Comparison of ENCODE assay signal across 17 cellular contexts in genomic region chr13:109196896-109197295, GRCh38.
DNase-seq lines count a peak whose midpoint lies in the region; ATAC-seq and TF ChIP-seq lines count a peak whose summit lies in the region.
"Had no signal": no experiment of that assay in that cellular context is flagged by ENCODE, and none has a peak within 500 bp of the region (broad histone marks: within the 10 kb centered on the region; RNA-seq: fewer than 3 reads in every experiment).

No MANE protein-coding gene starts in this region.

- peak; percentile 73 for DNase-seq in GM23338 (ENCODE audit: low spot score)
- no peak for DNase-seq in PC-9
- DNase-seq in fibroblast of mammary gland (ENCODE audit: low read depth) = no peak
- peak; percentile 17 for DNase-seq in testis
- no peak for DNase-seq in cardiac septum (ENCODE audit: low spot score)
- no peak for DNase-seq in MM.1S
- no peak for DNase-seq in effector memory CD4-positive, alpha-beta T cell
- DNase-seq: activated T-cell treated with anti-CD3 and anti-CD28 coated beads, Interleukin-2, amount 50 U/mL, for 72 hours; CD8-positive, alpha-beta memory T cell; GF-D8; left lung; naive B cell; NCI-H1694; thyroid gland had no signal

- no peak overlapping the region for H3K27ac ChIP-seq in GM23338 (ENCODE audit: low read depth)
- no peak overlapping the region for H3K27ac ChIP-seq in PC-9
- no peak overlapping the region for H3K27ac ChIP-seq in testis
- H3K27ac ChIP-seq in MM.1S (ENCODE audit: low read length) = no peak overlapping the region
- no peak overlapping the region for H3K27ac ChIP-seq in effector memory CD4-positive, alpha-beta T cell (ENCODE audit: insufficient read depth, low read length, poor library complexity, severe bottlenecking)
- H3K27ac ChIP-seq: left lung, thyroid gland had no signal

- no peak overlapping the region for H3K9ac ChIP-seq in MM.1S (ENCODE audit: low read length)

- peaks cover 46% of the 10 kb centered on the region for H3K4me1 Mint-ChIP-seq in GM23338
- H3K4me1 Mint-ChIP-seq: CD8-positive, alpha-beta memory T cell; IgD-negative memory B cell; naive B cell had no signal

- WGBS in testis, 2 donors = 63 to 70% methylated on average over 6 of the region's 6 CpGs

- H4K20me1 ChIP-seq in GM23338 (replicated peaks; ENCODE audit: insufficient read depth) (no peaks in the 10 kb centered on the region), PC-9 (ENCODE audit: insufficient read depth) (no peaks in the 10 kb centered on the region), MM.1S (ENCODE audit: insufficient read depth, low read length) (no peaks in the 10 kb centered on the region)

- H3K4me2 ChIP-seq in GM23338 = no peak overlapping the region
- H3K4me2 ChIP-seq in PC-9 = no peak overlapping the region
- H3K4me2 ChIP-seq in MM.1S (ENCODE audit: low read depth, low read length) = no peak overlapping the region

- ATAC-seq in GM23338 = peak; percentile 84
- ATAC-seq: activated T-cell treated with anti-CD3 and anti-CD28 coated beads, Interleukin-2, amount 50 U/mL, for 72 hours; esophagus mucosa; left lung had no signal

- H3K4me3 ChIP-seq in GM23338 = no peak overlapping the region
- H3K4me3 ChIP-seq in PC-9 = no peak overlapping the region
- H3K4me3 ChIP-seq in fibroblast of mammary gland (ENCODE audit: control insufficient read depth, low read depth, low read length) = no peak overlapping the region
- H3K4me3 ChIP-seq in testis = no peak overlapping the region
- no peak overlapping the region for H3K4me3 ChIP-seq in MM.1S (ENCODE audit: low read length)
- H3K4me3 ChIP-seq in effector memory CD4-positive, alpha-beta T cell (ENCODE audit: insufficient read depth, low read depth, low read length, poor library complexity, severe bottlenecking) = no peak overlapping the region
- H3K4me3 ChIP-seq: left lung, thyroid gland had no signal

- H3K9me3 ChIP-seq in PC-9 (ENCODE audit: insufficient read depth, low read depth) = no peaks in the 10 kb centered on the region
- H3K9me3 ChIP-seq in testis = no peaks in the 10 kb centered on the region
- no peaks in the 10 kb centered on the region for H3K9me3 ChIP-seq in MM.1S (replicated peaks; ENCODE audit: insufficient read depth, low read length)
- H3K9me3 ChIP-seq in effector memory CD4-positive, alpha-beta T cell (ENCODE audit: control insufficient read depth, low read length) = no peaks in the 10 kb centered on the region
- H3K9me3 ChIP-seq: left lung, thyroid gland had no signal

- POLR2A ChIA-PET in PC-9 (lab: Charles Lee; ENCODE audit: unreplicated experiment) = interaction anchor here (0.7 kb wide), 1 partner anchor 715 kb away, joined by 4 read pairs; no protein-coding TSS in a partner anchor

- H3K36me3 ChIP-seq in GM23338 (ENCODE audit: insufficient read depth) = no peaks in the 10 kb centered on the region
- peaks cover 18% of the 10 kb centered on the region; the same call in 1 of the 2 replicates for H3K36me3 ChIP-seq in PC-9 (ENCODE audit: low read depth)
- H3K36me3 ChIP-seq in testis (ENCODE audit: low read depth, missing control alignments) = no peaks in the 10 kb centered on the region
- no peaks in the 10 kb centered on the region for H3K36me3 ChIP-seq in MM.1S (replicated peaks; ENCODE audit: insufficient read depth, low read length)
- H3K36me3 ChIP-seq in effector memory CD4-positive, alpha-beta T cell (ENCODE audit: control insufficient read depth, insufficient read depth, low read length) = no peaks in the 10 kb centered on the region
- H3K36me3 ChIP-seq: left lung, thyroid gland had no signal

- H2AFZ ChIP-seq in GM23338 (peak overlapping the region; percentile 4; the same call in 1 of the 2 replicates), PC-9 (no peak overlapping the region), MM.1S (ENCODE audit: low read length) (no peak overlapping the region)

- H3K27ac Mint-ChIP-seq in GM23338 = no peak overlapping the region
- H3K27ac Mint-ChIP-seq: activated T-cell treated with anti-CD3 and anti-CD28 coated beads, Interleukin-2, amount 50 U/mL, for 72 hours; CD8-positive, alpha-beta memory T cell; IgD-negative memory B cell; naive B cell; T-helper 2 cell treated with Interferon-gamma antibody and Interleukin-4, amounts not matched to agents 5 μg/mL and 100 μg/mL, for 36 hours had no signal

- H3K36me3 Mint-ChIP-seq in GM23338 (ENCODE audit: low read depth) = no peaks in the 10 kb centered on the region
- H3K36me3 Mint-ChIP-seq: CD8-positive, alpha-beta memory T cell; IgD-negative memory B cell; naive B cell had no signal

- CTCF ChIA-PET in PC-9 (lab: Charles Lee) = no interaction called here

- H3K27me3 ChIP-seq in GM23338 (ENCODE audit: insufficient read depth) = no peaks in the 10 kb centered on the region
- no peaks in the 10 kb centered on the region for H3K27me3 ChIP-seq in PC-9 (ENCODE audit: insufficient read depth, low read depth)
- no peaks in the 10 kb centered on the region for H3K27me3 ChIP-seq in testis
- no peaks in the 10 kb centered on the region for H3K27me3 ChIP-seq in MM.1S (replicated peaks; ENCODE audit: insufficient read depth, low read length)
- no peaks in the 10 kb centered on the region for H3K27me3 ChIP-seq in effector memory CD4-positive, alpha-beta T cell (replicated peaks; ENCODE audit: control insufficient read depth, insufficient read depth, low read length, poor library complexity, severe bottlenecking)
- H3K27me3 ChIP-seq: left lung, thyroid gland had no signal

- H3K9me2 ChIP-seq in GM23338 (ENCODE audit: insufficient read depth) = no peaks in the 10 kb centered on the region
- H3K9me2 ChIP-seq in PC-9 (ENCODE audit: insufficient read depth) = no peaks in the 10 kb centered on the region
- H3K9me2 ChIP-seq in MM.1S (replicated peaks; ENCODE audit: insufficient read depth, low read length) = no peaks in the 10 kb centered on the region

- no peaks in the 10 kb centered on the region for H3K9me3 Mint-ChIP-seq in GM23338
- H3K9me3 Mint-ChIP-seq: activated T-cell treated with anti-CD3 and anti-CD28 coated beads, Interleukin-2, amount 50 U/mL, for 72 hours; IgD-negative memory B cell; T-helper 2 cell treated with Interferon-gamma antibody and Interleukin-4, amounts not matched to agents 5 μg/mL and 100 μg/mL, for 36 hours had no signal

- no TSS peak for BruUV-seq in PC-9 (replicated peaks; lab: Mats Ljungman, UMichigan)

- no peaks in the 10 kb centered on the region for H3K79me2 ChIP-seq in GM23338 (replicated peaks; ENCODE audit: insufficient read depth)
- peaks cover 7% of the 10 kb centered on the region; the same call in 1 of the 2 replicates for H3K79me2 ChIP-seq in PC-9 (ENCODE audit: low read depth)
- H3K79me2 ChIP-seq in MM.1S (ENCODE audit: low read length) = no peaks in the 10 kb centered on the region

- no peak for TF ChIP-seq POLR2A in testis (IDR thresholded peaks at IDR 0.05)

- no peak overlapping the region for H3K4me3 Mint-ChIP-seq in GM23338
- H3K4me3 Mint-ChIP-seq: activated T-cell treated with anti-CD3 and anti-CD28 coated beads, Interleukin-2, amount 50 U/mL, for 72 hours; CD8-positive, alpha-beta memory T cell; IgD-negative memory B cell; naive B cell; T-helper 2 cell treated with Interferon-gamma antibody and Interleukin-4, amounts not matched to agents 5 μg/mL and 100 μg/mL, for 36 hours had no signal

- peak; percentile 45 to 64 for TF ChIP-seq CTCF in GM23338 (conservative IDR thresholded peaks at IDR 0.05; ENCODE audit: low read depth in 2 of 2)
- TF ChIP-seq CTCF in PC-9 (conservative IDR thresholded peaks at IDR 0.05) = peak; percentile 38
- TF ChIP-seq CTCF in fibroblast of mammary gland (conservative IDR thresholded peaks at IDR 0.05; ENCODE audit: control insufficient read depth, insufficient read depth, low read depth, low read length) = peak; percentile 10
- peak in 1 of 3 experiments; percentile 15 for TF ChIP-seq CTCF in testis (IDR thresholded peaks at IDR 0.05)
- TF ChIP-seq CTCF in MM.1S (IDR thresholded peaks at IDR 0.05; ENCODE audit: low read length) = no peak

- H3F3A ChIP-seq in GM23338 (replicated peaks; ENCODE audit: low read depth) (no peaks in the 10 kb centered on the region), PC-9 (ENCODE audit: insufficient read depth, low read depth) (peaks cover 11% of the 10 kb centered on the region; the same call in 1 of the 2 replicates), MM.1S (ENCODE audit: insufficient read depth, low read length) (no peaks in the 10 kb centered on the region)

- intact Hi-C loops in PC-9 (cut with micrococcal nuclease; ENCODE audit: unreplicated experiment) (no loop called here), testis (cut with DNase I; ENCODE audit: low total_unique reads) (no loop called here), cardiac septum (cut with DNase I) (no loop called here)

- peaks cover 4% of the 10 kb centered on the region for H3K27me3 Mint-ChIP-seq in GM23338 (ENCODE audit: insufficient read depth, low read depth, poor library complexity)
- H3K27me3 Mint-ChIP-seq: CD8-positive, alpha-beta memory T cell had no signal

- H3K4me1 ChIP-seq in GM23338 (ENCODE audit: insufficient read depth) (peaks cover 42% of the 10 kb centered on the region), PC-9 (replicated peaks; ENCODE audit: insufficient read depth) (no peaks in the 10 kb centered on the region), testis (no peaks in the 10 kb centered on the region), MM.1S (ENCODE audit: low read length) (no peaks in the 10 kb centered on the region)
- H3K4me1 ChIP-seq in effector memory CD4-positive, alpha-beta T cell (ENCODE audit: control insufficient read depth, insufficient read depth, low read length, poor library complexity, severe bottlenecking) = no peaks in the 10 kb centered on the region
- H3K4me1 ChIP-seq: left lung, thyroid gland had no signal

Comparison
In these comparisons a context has a peak if more than half of its experiments do, and no peak if none do; other contexts are left out.
1. DNase-seq: peak in GM23338 (single experiment) and testis (single experiment); none in PC-9 (0 of 2), fibroblast of mammary gland (single experiment), cardiac septum (single experiment), MM.1S (single experiment) and effector memory CD4-positive, alpha-beta T cell (0 of 3).